ENCODE assay signal across 1 cellular context in genomic region chr15:67114846-67115521, GRCh38.
TF ChIP-seq lines count a peak whose summit lies in the region.

No MANE protein-coding gene starts in this region.

TF ChIP-seq in A549, 52 proteins besides CTCF, POLR2A, EP300 and RAD21 (continued from another document):
- TF ChIP-seq HOXB13 (CRISPR knock-in tag; IDR thresholded peaks at IDR 0.05; ENCODE audit: low read depth), result peak; percentile 69
- TF ChIP-seq CEBPB (IDR thresholded peaks at IDR 0.05), result no peak
- TF ChIP-seq FOSB (CRISPR knock-in tag; IDR thresholded peaks at IDR 0.05), result 0 out of 2 replicates have a peak, but pooled peaks have one; percentile 33
- peak; percentile 40; the same call in 1 of the 2 replicates for TF ChIP-seq EHF (CRISPR knock-in tag; IDR thresholded peaks at IDR 0.05)
- TF ChIP-seq USF2 (IDR thresholded peaks at IDR 0.05), result no peak
- TF ChIP-seq SREBF2 (IDR thresholded peaks at IDR 0.05), result no peak
- 0 out of 2 replicates have a peak, but pooled peaks have one; percentile 58 for TF ChIP-seq ZSCAN20 (CRISPR knock-in tag; IDR thresholded peaks at IDR 0.05)
- TF ChIP-seq GATA3 (IDR thresholded peaks at IDR 0.05; ENCODE audit: borderline replicate concordance), result no peak
- no peak for TF ChIP-seq CBX2 (IDR thresholded peaks at IDR 0.05; ENCODE audit: borderline replicate concordance, low read depth)
